17 cellular contexts compared by ENCODE assay signal in the genomic region with DNA sequence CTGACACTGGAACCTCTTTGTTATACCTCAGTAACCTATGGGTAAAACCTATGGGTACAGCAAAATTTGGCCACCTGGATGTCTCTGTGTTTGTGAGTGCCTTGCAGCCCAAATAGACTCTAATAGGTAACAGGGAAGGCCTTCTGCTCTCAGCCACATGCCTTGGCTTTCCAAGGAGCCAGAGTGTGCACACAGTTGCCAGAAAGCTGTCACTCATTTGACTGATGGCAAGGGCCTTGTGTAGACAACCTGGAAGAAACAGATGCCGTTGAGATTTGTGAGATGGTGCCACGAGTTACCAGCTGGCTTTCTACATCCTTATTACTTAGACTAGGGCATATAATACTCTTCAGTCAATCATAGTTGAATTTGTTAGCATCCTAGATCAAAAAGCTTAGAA.
"Had no signal": no experiment of that assay in that cellular context is flagged by ENCODE, and none has a peak within 500 bp of the region (broad histone marks: within the 10 kb centered on the region; RNA-seq: fewer than 3 reads in every experiment).

No MANE protein-coding gene starts in this region.

- H3K36me3 Mint-ChIP-seq: activated naive CD4-positive, alpha-beta T cell treated with anti-CD3 and anti-CD28 coated beads, Interleukin-2, amount 50 U/mL, for 72 hours; brain; mesothelial cell of epicardium; natural killer cell; stimulated activated effector memory CD8-positive, alpha-beta T cell treated with anti-CD3 and anti-CD28 coated beads, Interleukin-12 subunit alpha, Interleukin-12 subunit beta, amount 100 ng/mL, for 72 hours had no signal

- H3K4me3 Mint-ChIP-seq: mesothelial cell of epicardium; natural killer cell; stimulated activated effector memory CD8-positive, alpha-beta T cell treated with anti-CD3 and anti-CD28 coated beads, Interleukin-12 subunit alpha, Interleukin-12 subunit beta, amount 100 ng/mL, for 72 hours; stimulated activated naive CD8-positive, alpha-beta T cell treated with anti-CD3 and anti-CD28 coated beads, Interleukin-15, amount 100 ng/mL, for 72 hours had no signal

- H3K4me1 Mint-ChIP-seq: brain; mesothelial cell of epicardium; natural killer cell; stimulated activated effector memory CD8-positive, alpha-beta T cell treated with anti-CD3 and anti-CD28 coated beads, Interleukin-12 subunit alpha, Interleukin-12 subunit beta, amount 100 ng/mL, for 72 hours; stimulated activated naive CD8-positive, alpha-beta T cell treated with anti-CD3 and anti-CD28 coated beads, Interleukin-15, amount 100 ng/mL, for 72 hours had no signal

- H3K27ac Mint-ChIP-seq: activated naive CD4-positive, alpha-beta T cell treated with anti-CD3 and anti-CD28 coated beads, Interleukin-2, amount 50 U/mL, for 72 hours; mesothelial cell of epicardium; natural killer cell; stimulated activated effector memory CD8-positive, alpha-beta T cell treated with anti-CD3 and anti-CD28 coated beads, Interleukin-12 subunit alpha, Interleukin-12 subunit beta, amount 100 ng/mL, for 72 hours; stimulated activated naive CD8-positive, alpha-beta T cell treated with anti-CD3 and anti-CD28 coated beads, Interleukin-15, amount 100 ng/mL, for 72 hours had no signal

- DNase-seq: activated CD4-positive, alpha-beta T cell treated with anti-CD3 and anti-CD28 coated beads for 1 hour; activated gamma-delta T cell treated with Interleukin-2 at 50 U/mL for 16 hours; activated T-cell treated with anti-CD3 and anti-CD28 coated beads, Interleukin-2, amount 50 U/mL, for 1 hour; aorta; colonic mucosa; hippocampal formation; kidney glomerular epithelial cell; left lung; natural killer cell; right cardiac atrium; small intestine; stimulated activated CD4-positive, alpha-beta T cell treated with anti-CD3 and anti-CD28 coated beads, Interleukin-2, amount 100 ng/mL, for 24 hours; stimulated activated naive CD8-positive, alpha-beta T cell treated with anti-CD3 and anti-CD28 coated beads, Interleukin-15, amount 100 ng/mL, for 72 hours had no signal

- ATAC-seq: activated naive CD4-positive, alpha-beta T cell treated with anti-CD3 and anti-CD28 coated beads, Interleukin-2, amount 50 U/mL, for 72 hours; left lung; natural killer cell; right cardiac atrium; stimulated activated effector memory CD8-positive, alpha-beta T cell treated with anti-CD3 and anti-CD28 coated beads, Interleukin-12 subunit alpha, Interleukin-12 subunit beta, amount 100 ng/mL, for 72 hours; stimulated activated naive CD8-positive, alpha-beta T cell treated with anti-CD3 and anti-CD28 coated beads, Interleukin-15, amount 100 ng/mL, for 72 hours had no signal
